Comparison of ENCODE assay signal across 27 cellular contexts in genomic region chr3:65398953-65399352, GRCh38.
DNase-seq lines count a peak whose midpoint lies in the region; ATAC-seq and TF ChIP-seq lines count a peak whose summit lies in the region.
"Had no signal": no experiment of that assay in that cellular context is flagged by ENCODE, and none has a peak within 500 bp of the region (broad histone marks: within the 10 kb centered on the region; RNA-seq: fewer than 3 reads in every experiment).

No MANE protein-coding gene starts in this region.

- no peak overlapping the region for H3K27ac ChIP-seq in PC-3 (ENCODE audit: low read length)
- H3K27ac ChIP-seq: GM23248, ovary, right lobe of liver had no signal

- no peaks in the 10 kb centered on the region for H3K79me2 ChIP-seq in PC-3 (ENCODE audit: low read length)

- H3K36me3 ChIP-seq in PC-3 (ENCODE audit: low read depth, low read length): no peaks in the 10 kb centered on the region
- H3K36me3 ChIP-seq: ovary, right lobe of liver had no signal

- H3K36me3 Mint-ChIP-seq in activated CD4-positive, alpha-beta T cell treated with anti-CD3 and anti-CD28 coated beads for 36 hours (ENCODE audit: low read depth): no peaks in the 10 kb centered on the region
- H3K36me3 Mint-ChIP-seq: memory B cell; naive thymus-derived CD8-positive, alpha-beta T cell had no signal

- no peak overlapping the region for H3K4me3 Mint-ChIP-seq in activated CD4-positive, alpha-beta T cell treated with anti-CD3 and anti-CD28 coated beads for 36 hours
- H3K4me3 Mint-ChIP-seq: activated T-cell treated with anti-CD3 and anti-CD28 coated beads, Interleukin-2, amount 50 U/mL, for 4 hours; memory B cell; naive thymus-derived CD8-positive, alpha-beta T cell had no signal

- no peak for TF ChIP-seq CTCF in PC-3 (conservative IDR thresholded peaks at IDR 0.05; ENCODE audit: low read depth, low read length)

- DNase-seq in EH (ENCODE audit: low read depth) (peak; percentile 28), PC-3 (peak; percentile 28), dermis microvascular lymphatic vessel endothelial cell (ENCODE audit: low read depth in 2 of 2) (peak; percentile 27 to 65), kidney tubule cell (ENCODE audit: low spot score) (peak; percentile 58), RPMI8226 (no peak)
- no peak for DNase-seq in activated CD4-positive, alpha-beta T cell treated with anti-CD3 and anti-CD28 coated beads for 36 hours
- DNase-seq: activated CD8-positive, alpha-beta memory T cell treated with anti-CD3 and anti-CD28 coated beads for 24 hours; activated naive CD4-positive, alpha-beta T cell treated with Interleukin-2 at 50 U/mL for 16 hours; activated T-cell treated with anti-CD3 and anti-CD28 coated beads, Interleukin-2, amount 50 U/mL, for 4 hours; anterior cingulate cortex; C1 segment of cervical spinal cord; foreskin melanocyte; GM23248; hippocampal formation; naive thymus-derived CD8-positive, alpha-beta T cell; NCI-H1417; NCI-H2107; NCI-H510A treated with DMSO at 0.1 percent for 48 hours; ovary; right lobe of liver; substantia nigra; T1000 had no signal

- no peaks in the 10 kb centered on the region for H3K4me1 Mint-ChIP-seq in activated CD4-positive, alpha-beta T cell treated with anti-CD3 and anti-CD28 coated beads for 36 hours
- H3K4me1 Mint-ChIP-seq: memory B cell; naive thymus-derived CD8-positive, alpha-beta T cell had no signal

- ATAC-seq in PC-3: no peak
- ATAC-seq in HG02981 (IDR thresholded peaks at IDR 0.05; ENCODE audit: unreplicated experiment): no peak
- no peak for ATAC-seq in HG03095 (IDR thresholded peaks at IDR 0.05; ENCODE audit: unreplicated experiment)
- no peak for ATAC-seq in activated CD4-positive, alpha-beta T cell treated with anti-CD3 and anti-CD28 coated beads for 36 hours
- ATAC-seq: activated T-cell treated with anti-CD3 and anti-CD28 coated beads, Interleukin-2, amount 50 U/mL, for 4 hours; GM12878; HepG2; naive thymus-derived CD8-positive, alpha-beta T cell; right lobe of liver had no signal

- H3K4me3 ChIP-seq in PC-3 (ENCODE audit: low read length): no peak overlapping the region
- H3K4me3 ChIP-seq: GM12878, GM23248, ovary, right lobe of liver had no signal

- H3K4me2 ChIP-seq in PC-3 (ENCODE audit: low read length): no peak overlapping the region

- no peaks in the 10 kb centered on the region for H3F3A ChIP-seq in PC-3 (ENCODE audit: low read length, unreplicated experiment)

- no peaks in the 10 kb centered on the region for H3K27me3 Mint-ChIP-seq in activated CD4-positive, alpha-beta T cell treated with anti-CD3 and anti-CD28 coated beads for 36 hours
- H3K27me3 Mint-ChIP-seq: memory B cell had no signal

- no peak overlapping the region for H3K9ac ChIP-seq in PC-3 (ENCODE audit: low read length)
- H3K9ac ChIP-seq: GM23248 had no signal

- no peaks in the 10 kb centered on the region for H4K20me1 ChIP-seq in PC-3 (ENCODE audit: low read length)

- BruUV-seq in PC-3 (replicated peaks; lab: Mats Ljungman, UMichigan): no TSS peak

- H3K9me3 Mint-ChIP-seq in activated CD4-positive, alpha-beta T cell treated with anti-CD3 and anti-CD28 coated beads for 36 hours (ENCODE audit: low read depth): peaks cover 4% of the 10 kb centered on the region
- H3K9me3 Mint-ChIP-seq: activated T-cell treated with anti-CD3 and anti-CD28 coated beads, Interleukin-2, amount 50 U/mL, for 4 hours had no signal

- H2AFZ ChIP-seq in PC-3 (ENCODE audit: low read length): no peak overlapping the region
- H2AFZ ChIP-seq: GM23248 had no signal

- H3K27me3 ChIP-seq in PC-3 (ENCODE audit: low read length): no peaks in the 10 kb centered on the region
- H3K27me3 ChIP-seq: ovary, right lobe of liver had no signal

- POLR2A ChIA-PET in PC-3 (lab: Charles Lee; ENCODE audit: unreplicated experiment): no interaction called here
- POLR2A ChIA-PET in activated CD4-positive, alpha-beta T cell treated with anti-CD3 and anti-CD28 coated beads for 36 hours (lab: Charles Lee): no interaction called here

- peaks cover 8% of the 10 kb centered on the region for H3K4me1 ChIP-seq in PC-3 (ENCODE audit: insufficient read depth, low read length)
- H3K4me1 ChIP-seq: right lobe of liver had no signal

- no peaks in the 10 kb centered on the region for H3K9me2 ChIP-seq in PC-3 (replicated peaks; ENCODE audit: low read length)

- CTCF ChIA-PET in PC-3 (lab: Charles Lee): no interaction called here
- CTCF ChIA-PET in activated CD4-positive, alpha-beta T cell treated with anti-CD3 and anti-CD28 coated beads for 36 hours (lab: Charles Lee): no interaction called here

- H3K9me3 ChIP-seq in PC-3 (ENCODE audit: low read length): no peaks in the 10 kb centered on the region
- H3K9me3 ChIP-seq: ovary, right lobe of liver had no signal

- no peak overlapping the region for H3K27ac Mint-ChIP-seq in activated CD4-positive, alpha-beta T cell treated with anti-CD3 and anti-CD28 coated beads for 36 hours
- H3K27ac Mint-ChIP-seq: memory B cell; naive thymus-derived CD8-positive, alpha-beta T cell had no signal

- intact Hi-C loops in PC-3 (cut with micrococcal nuclease): no loop called here
- intact Hi-C loops in activated CD4-positive, alpha-beta T cell treated with anti-CD3 and anti-CD28 coated beads for 36 hours (cut with DNase I, micrococcal nuclease): no loop called here

Comparison
In these comparisons a context has a peak if more than half of its experiments do, and no peak if none do; other contexts are left out.
1. DNase-seq: peak in EH (single experiment), PC-3 (single experiment), dermis microvascular lymphatic vessel endothelial cell (2 of 2) and kidney tubule cell (single experiment); none in activated CD4-positive, alpha-beta T cell treated with anti-CD3 and anti-CD28 coated beads for 36 hours (single experiment) and RPMI8226 (single experiment).